1 cellular context compared by ENCODE assay signal in the genomic region with DNA sequence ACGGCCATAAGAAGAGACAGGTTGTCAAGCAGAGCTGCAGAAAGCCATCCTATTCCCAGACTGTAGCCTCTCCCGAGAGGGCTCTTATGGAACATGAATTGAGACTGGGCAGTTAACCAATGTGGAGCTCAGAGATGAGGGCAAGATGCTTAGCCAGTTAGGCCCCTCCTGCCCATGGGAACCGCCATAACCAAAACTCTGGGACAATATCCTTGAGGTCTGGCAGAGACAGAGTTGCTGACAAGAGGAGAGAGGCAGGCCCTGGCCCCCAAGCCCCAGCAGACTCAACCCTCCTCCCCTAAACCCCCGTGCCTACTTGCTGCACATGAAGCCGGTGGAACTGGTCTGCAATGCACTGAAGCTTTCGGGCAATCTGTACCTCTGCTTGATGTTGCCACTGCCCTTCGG.
TF ChIP-seq lines count a peak whose summit lies in the region.

No MANE protein-coding gene starts in this region.

TF ChIP-seq in K562, 482 proteins besides CTCF, POLR2A, EP300 and RAD21 (continued from another document):
- TF ChIP-seq ZNF124 (CRISPR knock-in tag; IDR thresholded peaks at IDR 0.05): 0 out of 2 replicates have a peak, but pooled peaks have one; percentile 21
- TF ChIP-seq HNRNPH1 (optimal IDR thresholded peaks at IDR 0.05; ENCODE audit: low read depth, low read length): no peak
- TF ChIP-seq, protein P1, sequence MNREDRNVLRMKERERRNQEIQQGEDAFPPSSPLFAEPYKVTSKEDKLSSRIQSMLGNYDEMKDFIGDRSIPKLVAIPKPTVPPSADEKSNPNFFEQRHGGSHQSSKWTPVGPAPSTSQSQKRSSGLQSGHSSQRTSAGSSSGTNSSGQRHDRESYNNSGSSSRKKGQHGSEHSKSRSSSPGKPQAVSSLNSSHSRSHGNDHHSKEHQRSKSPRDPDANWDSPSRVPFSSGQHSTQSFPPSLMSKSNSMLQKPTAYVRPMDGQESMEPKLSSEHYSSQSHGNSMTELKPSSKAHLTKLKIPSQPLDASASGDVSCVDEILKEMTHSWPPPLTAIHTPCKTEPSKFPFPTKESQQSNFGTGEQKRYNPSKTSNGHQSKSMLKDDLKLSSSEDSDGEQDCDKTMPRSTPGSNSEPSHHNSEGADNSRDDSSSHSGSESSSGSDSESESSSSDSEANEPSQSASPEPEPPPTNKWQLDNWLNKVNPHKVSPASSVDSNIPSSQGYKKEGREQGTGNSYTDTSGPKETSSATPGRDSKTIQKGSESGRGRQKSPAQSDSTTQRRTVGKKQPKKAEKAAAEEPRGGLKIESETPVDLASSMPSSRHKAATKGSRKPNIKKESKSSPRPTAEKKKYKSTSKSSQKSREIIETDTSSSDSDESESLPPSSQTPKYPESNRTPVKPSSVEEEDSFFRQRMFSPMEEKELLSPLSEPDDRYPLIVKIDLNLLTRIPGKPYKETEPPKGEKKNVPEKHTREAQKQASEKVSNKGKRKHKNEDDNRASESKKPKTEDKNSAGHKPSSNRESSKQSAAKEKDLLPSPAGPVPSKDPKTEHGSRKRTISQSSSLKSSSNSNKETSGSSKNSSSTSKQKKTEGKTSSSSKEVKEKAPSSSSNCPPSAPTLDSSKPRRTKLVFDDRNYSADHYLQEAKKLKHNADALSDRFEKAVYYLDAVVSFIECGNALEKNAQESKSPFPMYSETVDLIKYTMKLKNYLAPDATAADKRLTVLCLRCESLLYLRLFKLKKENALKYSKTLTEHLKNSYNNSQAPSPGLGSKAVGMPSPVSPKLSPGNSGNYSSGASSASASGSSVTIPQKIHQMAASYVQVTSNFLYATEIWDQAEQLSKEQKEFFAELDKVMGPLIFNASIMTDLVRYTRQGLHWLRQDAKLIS (CRISPR knock-in tag; IDR thresholded peaks at IDR 0.05): no peak
